23 cellular contexts compared by ENCODE assay signal in the genomic region with DNA sequence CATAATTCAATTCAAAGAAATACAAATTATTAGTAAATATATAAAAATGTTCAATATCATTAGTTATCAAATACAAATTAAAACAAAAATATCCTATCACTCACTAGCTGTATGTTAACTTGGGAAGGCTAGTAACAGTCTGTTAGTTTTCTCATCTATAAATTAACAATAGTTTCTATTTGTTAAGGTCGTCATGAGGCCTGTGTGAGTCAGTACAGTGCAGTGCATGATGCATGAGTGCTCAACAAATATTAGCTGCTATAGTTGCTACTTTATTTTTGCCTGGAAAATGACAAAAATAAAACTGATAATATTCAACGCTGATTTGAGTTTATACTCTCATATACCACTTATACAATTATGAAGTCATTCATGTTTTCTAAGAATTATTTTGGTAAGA.
DNase-seq lines count a peak whose midpoint lies in the region; ATAC-seq, FAIRE-seq and TF ChIP-seq lines count a peak whose summit lies in the region.
"Had no signal": no experiment of that assay in that cellular context is flagged by ENCODE, and none has a peak within 500 bp of the region (broad histone marks: within the 10 kb centered on the region; RNA-seq: fewer than 3 reads in every experiment).

No MANE protein-coding gene starts in this region.

- DNase-seq in DMS153 treated with DMSO at 0.1 percent for 48 hours (lab: John Stamatoyannopoulos, UW; ENCODE audit: unreplicated experiment) (peak; percentile 10), LHCN-M2 (ENCODE audit: low read depth) (peak; percentile 20), astrocyte (ENCODE audit: low read depth) (peak; percentile 9), iris pigment epithelial cell (ENCODE audit: low read depth) (peak; percentile 22), LoVo (ENCODE audit: low spot score) (no peak)
- DNase-seq: activated naive CD4-positive, alpha-beta T cell treated with Interleukin-2 at 50 U/mL for 16 hours; aorta; effector memory CD8-positive, alpha-beta T cell; H7; islet precursor cell; Kasumi-1; naive thymus-derived CD4-positive, alpha-beta T cell; NCI-H1105 treated with DMSO at 0.1 percent for 48 hours; Right ventricle myocardium superior; stimulated activated CD4-positive, alpha-beta T cell treated with anti-CD3 and anti-CD28 coated beads, Interleukin-1b, Interleukin-23, amount 100 ng/mL, for 48 hours; stimulated activated naive CD4-positive, alpha-beta T cell treated with Interleukin-2 at 50 U/mL for 16 hours; T-cell; tibial artery had no signal

- FAIRE-seq in astrocyte (lab: Jason Lieb, UNC): no peak

- H3K4me1 Mint-ChIP-seq in astrocyte (ENCODE audit: low read depth, unreplicated experiment): peaks cover 6% of the 10 kb centered on the region
- H3K4me1 Mint-ChIP-seq: memory B cell had no signal

- no peak overlapping the region for H2AFZ ChIP-seq in astrocyte (ENCODE audit: low read depth, low read length)
- H2AFZ ChIP-seq: hepatocyte, parathyroid adenoma had no signal

- no peaks in the 10 kb centered on the region for H3K9me3 Mint-ChIP-seq in astrocyte (ENCODE audit: unreplicated experiment)

- no peaks in the 10 kb centered on the region for H3K36me3 ChIP-seq in astrocyte (ENCODE audit: insufficient read depth, low read length)
- H3K36me3 ChIP-seq: tibial artery had no signal

- H3K4me3 ChIP-seq in astrocyte (ENCODE audit: insufficient read depth, low read depth, low read length): no peak overlapping the region
- H3K4me3 ChIP-seq: hepatocyte, tibial artery had no signal

- no peaks in the 10 kb centered on the region for H3K4me1 ChIP-seq in astrocyte (ENCODE audit: insufficient read depth, low read length)
- H3K4me1 ChIP-seq: tibial artery had no signal

- H3K27me3 ChIP-seq in astrocyte (ENCODE audit: insufficient read depth, low read length): no peaks in the 10 kb centered on the region
- H3K27me3 ChIP-seq: hepatocyte, tibial artery had no signal

- no peaks in the 10 kb centered on the region for H3K9me3 ChIP-seq in astrocyte (ENCODE audit: insufficient read depth, low read depth, low read length)
- H3K9me3 ChIP-seq: tibial artery had no signal

- H3K79me2 ChIP-seq in astrocyte (ENCODE audit: insufficient read depth, low read length): no peaks in the 10 kb centered on the region
- H3K79me2 ChIP-seq: hepatocyte, parathyroid adenoma had no signal

- TF ChIP-seq CTCF in astrocyte (IDR thresholded peaks at IDR 0.05; ENCODE audit: insufficient read depth, low read depth, low read length): no peak

- H3K36me3 Mint-ChIP-seq in astrocyte (ENCODE audit: low read depth, unreplicated experiment): no peaks in the 10 kb centered on the region

- H3K27ac ChIP-seq in astrocyte (ENCODE audit: low read depth, low read length): no peak overlapping the region
- H3K27ac ChIP-seq: hepatocyte, parathyroid adenoma, tibial artery had no signal

- no peak overlapping the region for H3K9ac ChIP-seq in astrocyte (ENCODE audit: low read length)
- H3K9ac ChIP-seq: parathyroid adenoma had no signal

- ATAC-seq in GM21737 (IDR thresholded peaks at IDR 0.05; ENCODE audit: unreplicated experiment): no peak
- ATAC-seq in GM18907 (IDR thresholded peaks at IDR 0.05; ENCODE audit: unreplicated experiment): no peak
- ATAC-seq: effector memory CD8-positive, alpha-beta T cell; naive thymus-derived CD4-positive, alpha-beta T cell; T-cell had no signal

- no peaks in the 10 kb centered on the region for H4K20me1 ChIP-seq in astrocyte (ENCODE audit: insufficient read depth, low read length)

- H3K27me3 Mint-ChIP-seq in astrocyte (ENCODE audit: low read depth, unreplicated experiment): no peaks in the 10 kb centered on the region
- H3K27me3 Mint-ChIP-seq: effector memory CD8-positive, alpha-beta T cell; memory B cell; naive thymus-derived CD4-positive, alpha-beta T cell; T-cell had no signal

- H3K4me2 ChIP-seq in astrocyte (ENCODE audit: low read length): no peak overlapping the region
- H3K4me2 ChIP-seq: hepatocyte had no signal

- no peak overlapping the region for H3K27ac Mint-ChIP-seq in astrocyte (ENCODE audit: unreplicated experiment)
- H3K27ac Mint-ChIP-seq: memory B cell had no signal

- no peak overlapping the region for H3K4me3 Mint-ChIP-seq in astrocyte (ENCODE audit: unreplicated experiment)
- H3K4me3 Mint-ChIP-seq: memory B cell, T-cell had no signal
